In the genomic region with DNA sequence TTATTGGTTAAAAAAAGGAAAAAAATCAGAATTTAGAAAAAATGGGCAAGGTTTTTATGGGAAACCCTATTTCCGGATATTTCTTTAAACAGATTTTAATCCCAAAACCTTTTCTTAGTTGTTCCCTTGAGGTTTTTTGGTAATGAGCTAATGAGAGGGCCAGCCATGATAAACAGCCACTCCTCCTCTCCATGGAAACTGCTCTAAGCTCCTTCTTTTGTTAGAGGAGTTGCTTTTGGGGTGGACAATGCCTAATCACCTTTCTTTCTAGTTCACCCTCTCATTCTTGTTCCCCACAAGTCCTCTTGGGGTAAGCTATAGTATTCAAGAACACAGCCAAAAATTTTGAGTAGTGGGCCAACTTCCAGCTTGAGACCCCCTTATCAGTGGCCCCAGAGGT, we compare ENCODE assay signal across 28 cellular contexts.
"Had no signal": no experiment of that assay in that cellular context is flagged by ENCODE, and none has a peak within 500 bp of the region (broad histone marks: within the 10 kb centered on the region; RNA-seq: fewer than 3 reads in every experiment).

No MANE protein-coding gene starts in this region.

- H3K9me3 Mint-ChIP-seq: activated CD4-positive, alpha-beta memory T cell treated with anti-CD3 and anti-CD28 coated beads for 36 hours; activated naive CD4-positive, alpha-beta T cell treated with anti-CD3 and anti-CD28 coated beads, Interleukin-2, amount 10 ng/mL, durations not matched to agents 7 days and 5 days; activated naive CD4-positive, alpha-beta T cell treated with anti-CD3 and anti-CD28 coated beads, Interleukin-2, amount 50 U/mL, for 72 hours; activated naive CD8-positive, alpha-beta T cell treated with anti-CD3 and anti-CD28 coated beads, Interleukin-2, amount 10 ng/mL, durations not matched to agents 7 days and 5 days; activated T-helper 1 cell treated with anti-CD3 and anti-CD28 coated beads, Interleukin-12 subunit alpha, Interleukin-12 subunit beta, Interleukin-2, Interleukin-4 antibody, amounts not matched to agents 30 ng/mL and 10 ng/mL and 1 ng/mL, durations not matched to agents 14 hours and 24 hours and 36 hours; activated T-helper 2 cell treated with anti-CD3 and anti-CD28 coated beads, Interferon-gamma antibody, Interleukin-2, Interleukin-4, amounts not matched to agents 10 μg/mL and 5 μg/mL and 100 μg/mL, durations not matched to agents 14 hours and 24 hours and 36 hours; brain had no signal

- H3K4me3 ChIP-seq: ascending aorta, breast epithelium, cardiac muscle cell, colonic mucosa, heart left ventricle had no signal

- H3K36me3 Mint-ChIP-seq: activated naive CD4-positive, alpha-beta T cell treated with anti-CD3 and anti-CD28 coated beads, Interleukin-2, amount 50 U/mL, for 72 hours had no signal

- DNase-seq: activated CD4-positive, alpha-beta memory T cell treated with anti-CD3 and anti-CD28 coated beads for 36 hours; activated CD4-positive, alpha-beta T cell treated with anti-CD3 and anti-CD28 coated beads for 36 hours; activated CD4-positive, alpha-beta T cell treated with anti-CD3 and anti-CD28 coated beads, Interleukin-2, amount 10 ng/mL, durations not matched to agents 24 days and 14 days; activated CD4-positive, CD25-positive, alpha-beta regulatory T cell; activated CD4-positive, CD25-positive, alpha-beta regulatory T cell treated with anti-CD3 and anti-CD28 coated beads, Interleukin-2, amount 50 U/mL, for 72 hours; activated CD8-positive, alpha-beta memory T cell treated with anti-CD3 and anti-CD28 coated beads, Interleukin-2, amount 10 ng/mL, durations not matched to agents 7 days and 5 days; activated CD8-positive, alpha-beta memory T cell treated with anti-CD3 and anti-CD28 coated beads, Interleukin-2, amount 50 U/mL, for 4 hours; activated CD8-positive, alpha-beta T cell treated with anti-CD3 and anti-CD28 coated beads, Interleukin-2, amount 10 ng/mL, durations not matched to agents 7 days and 5 days; activated effector memory CD4-positive, alpha-beta T cell treated with anti-CD3 and anti-CD28 coated beads, Interleukin-2, amount 50 U/mL, for 16 hours; activated naive CD4-positive, alpha-beta T cell treated with anti-CD3 and anti-CD28 coated beads, Interleukin-2, amount 10 ng/mL, durations not matched to agents 7 days and 5 days; activated naive CD8-positive, alpha-beta T cell treated with anti-CD3 and anti-CD28 coated beads, Interleukin-2, amount 10 ng/mL, durations not matched to agents 7 days and 5 days; activated T-cell treated with anti-CD3 and anti-CD28 coated beads, Interleukin-2, amount 50 U/mL, for 1 hour; activated T-cell treated with anti-CD3 and anti-CD28 coated beads, Interleukin-2, amount 50 U/mL, for 48 hours; central memory CD4-positive, alpha-beta T cell; cerebellar nuclear complex; colonic mucosa; effector CD8-positive, alpha-beta T cell; foreskin fibroblast; heart left ventricle; T-helper 2 cell had no signal

- H3K27me3 ChIP-seq: ascending aorta, breast epithelium, cardiac muscle cell, colonic mucosa, heart left ventricle had no signal

- H3K27ac ChIP-seq: ascending aorta, breast epithelium, cardiac muscle cell, colonic mucosa had no signal

- H3K27ac Mint-ChIP-seq: activated CD4-positive, alpha-beta memory T cell treated with anti-CD3 and anti-CD28 coated beads for 36 hours; activated CD4-positive, alpha-beta T cell treated with anti-CD3 and anti-CD28 coated beads for 36 hours; activated CD4-positive, alpha-beta T cell treated with anti-CD3 and anti-CD28 coated beads, Interleukin-2, amount 10 ng/mL, durations not matched to agents 24 days and 14 days; activated CD8-positive, alpha-beta memory T cell treated with anti-CD3 and anti-CD28 coated beads, Interleukin-2, amount 10 ng/mL, durations not matched to agents 7 days and 5 days; activated CD8-positive, alpha-beta T cell treated with anti-CD3 and anti-CD28 coated beads, Interleukin-2, amount 10 ng/mL, durations not matched to agents 7 days and 5 days; activated naive CD4-positive, alpha-beta T cell treated with anti-CD3 and anti-CD28 coated beads, Interleukin-2, amount 10 ng/mL, durations not matched to agents 7 days and 5 days; activated naive CD4-positive, alpha-beta T cell treated with anti-CD3 and anti-CD28 coated beads, Interleukin-2, amount 50 U/mL, for 72 hours; activated naive CD8-positive, alpha-beta T cell treated with anti-CD3 and anti-CD28 coated beads, Interleukin-2, amount 10 ng/mL, durations not matched to agents 7 days and 5 days; activated T-helper 1 cell treated with anti-CD3 and anti-CD28 coated beads, Interleukin-12 subunit alpha, Interleukin-12 subunit beta, Interleukin-2, Interleukin-4 antibody, amounts not matched to agents 30 ng/mL and 10 ng/mL and 1 ng/mL, durations not matched to agents 14 hours and 24 hours and 36 hours; activated T-helper 2 cell treated with anti-CD3 and anti-CD28 coated beads, Interferon-gamma antibody, Interleukin-2, Interleukin-4, amounts not matched to agents 10 μg/mL and 5 μg/mL and 100 μg/mL, durations not matched to agents 14 hours and 24 hours and 36 hours had no signal

- H3K4me3 Mint-ChIP-seq: activated CD4-positive, alpha-beta memory T cell treated with anti-CD3 and anti-CD28 coated beads for 36 hours; activated CD4-positive, alpha-beta T cell treated with anti-CD3 and anti-CD28 coated beads for 36 hours; activated CD4-positive, alpha-beta T cell treated with anti-CD3 and anti-CD28 coated beads, Interleukin-2, amount 10 ng/mL, durations not matched to agents 24 days and 14 days; activated CD8-positive, alpha-beta memory T cell treated with anti-CD3 and anti-CD28 coated beads, Interleukin-2, amount 10 ng/mL, durations not matched to agents 7 days and 5 days; activated CD8-positive, alpha-beta T cell treated with anti-CD3 and anti-CD28 coated beads, Interleukin-2, amount 10 ng/mL, durations not matched to agents 7 days and 5 days; activated naive CD4-positive, alpha-beta T cell treated with anti-CD3 and anti-CD28 coated beads, Interleukin-2, amount 10 ng/mL, durations not matched to agents 7 days and 5 days; activated naive CD8-positive, alpha-beta T cell treated with anti-CD3 and anti-CD28 coated beads, Interleukin-2, amount 10 ng/mL, durations not matched to agents 7 days and 5 days; activated T-helper 1 cell treated with anti-CD3 and anti-CD28 coated beads, Interleukin-12 subunit alpha, Interleukin-12 subunit beta, Interleukin-2, Interleukin-4 antibody, amounts not matched to agents 30 ng/mL and 10 ng/mL and 1 ng/mL, durations not matched to agents 14 hours and 24 hours and 36 hours; brain had no signal

- H3K36me3 ChIP-seq: breast epithelium, colonic mucosa had no signal

- ATAC-seq: activated CD4-positive, alpha-beta T cell treated with anti-CD3 and anti-CD28 coated beads for 36 hours; activated CD8-positive, alpha-beta memory T cell treated with anti-CD3 and anti-CD28 coated beads, Interleukin-2, amount 10 ng/mL, durations not matched to agents 7 days and 5 days; activated CD8-positive, alpha-beta T cell treated with anti-CD3 and anti-CD28 coated beads, Interleukin-2, amount 10 ng/mL, durations not matched to agents 7 days and 5 days; activated naive CD4-positive, alpha-beta T cell treated with anti-CD3 and anti-CD28 coated beads, Interleukin-2, amount 50 U/mL, for 72 hours; esophagus mucosa; heart left ventricle had no signal

- H3K4me1 ChIP-seq: breast epithelium, colonic mucosa had no signal

- H3K27me3 Mint-ChIP-seq: activated CD4-positive, alpha-beta memory T cell treated with anti-CD3 and anti-CD28 coated beads for 36 hours; activated CD4-positive, alpha-beta T cell treated with anti-CD3 and anti-CD28 coated beads for 36 hours; activated CD4-positive, alpha-beta T cell treated with anti-CD3 and anti-CD28 coated beads, Interleukin-2, amount 10 ng/mL, durations not matched to agents 24 days and 14 days; activated CD8-positive, alpha-beta memory T cell treated with anti-CD3 and anti-CD28 coated beads, Interleukin-2, amount 10 ng/mL, durations not matched to agents 7 days and 5 days; activated naive CD4-positive, alpha-beta T cell treated with anti-CD3 and anti-CD28 coated beads, Interleukin-2, amount 10 ng/mL, durations not matched to agents 7 days and 5 days; activated naive CD8-positive, alpha-beta T cell treated with anti-CD3 and anti-CD28 coated beads, Interleukin-2, amount 10 ng/mL, durations not matched to agents 7 days and 5 days; brain had no signal
